Comparison of ENCODE assay signal across 1 cellular context in the genomic region with DNA sequence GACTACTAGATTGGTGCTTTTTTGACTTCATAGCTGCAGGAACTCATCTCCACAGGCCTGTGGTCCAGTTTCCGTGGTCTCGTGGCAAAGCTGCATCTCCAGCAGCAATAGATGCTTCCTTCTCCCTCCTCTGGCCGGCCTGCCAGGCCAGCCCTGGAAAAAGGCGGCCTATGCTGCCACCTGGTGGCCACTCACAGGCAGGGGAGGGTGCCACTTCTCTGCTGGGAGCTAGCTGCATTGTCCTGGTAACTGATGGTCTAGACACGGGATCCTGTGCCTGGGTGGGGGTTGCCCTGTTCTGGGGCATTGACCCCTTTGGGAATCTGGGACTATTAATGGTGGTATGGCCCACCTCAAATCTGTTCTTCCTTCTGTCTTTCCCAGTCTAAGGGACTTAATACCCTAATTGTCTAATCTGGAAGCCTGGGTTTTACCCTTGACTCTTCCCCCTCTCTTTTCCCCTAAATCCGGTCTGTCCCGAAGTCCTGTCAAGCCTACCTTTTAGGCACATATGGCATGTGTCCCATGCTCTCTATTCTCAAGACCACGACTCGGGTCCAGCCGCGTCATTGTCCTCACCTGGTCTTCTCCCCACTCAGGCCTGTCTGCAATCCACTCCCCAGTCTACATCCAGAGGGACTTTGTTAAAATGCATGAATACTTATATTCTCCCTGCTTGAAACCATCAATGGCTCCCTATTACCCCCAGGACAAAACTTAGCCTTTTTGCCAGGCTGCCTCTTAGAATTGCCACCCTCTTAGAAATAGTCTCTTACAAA.
TF ChIP-seq lines count a peak whose summit lies in the region.

No MANE protein-coding gene starts in this region.

TF ChIP-seq in K562, 482 proteins besides CTCF, POLR2A, EP300 and RAD21 (continued from another document and continues in another):
- TF ChIP-seq ZMIZ1 (IDR thresholded peaks at IDR 0.05; ENCODE audit: low read depth in 2 of 2, low read length in 2 of 2) (no peak), HDGF (IDR thresholded peaks at IDR 0.05) (peak; percentile 78; the same call in 1 of the 2 replicates), RBM15 (IDR thresholded peaks at IDR 0.05; ENCODE audit: insufficient read depth, low read length) (no peak), MGA (IDR thresholded peaks at IDR 0.05) (no peak), FOXP1 (CRISPR knock-in tag; IDR thresholded peaks at IDR 0.05) (0 out of 2 replicates have a peak, but pooled peaks have one; percentile 34), ARID1B (IDR thresholded peaks at IDR 0.05) (no peak), EP400 (IDR thresholded peaks at IDR 0.05) (no peak), RB1 (IDR thresholded peaks at IDR 0.05; ENCODE audit: low read depth) (peak; percentile 75; the same call in 1 of the 2 replicates), ZNF124 (CRISPR knock-in tag; IDR thresholded peaks at IDR 0.05) (no peak), ZFP30 (CRISPR knock-in tag; IDR thresholded peaks at IDR 0.05; ENCODE audit: borderline replicate concordance) (no peak), KDM4B (IDR thresholded peaks at IDR 0.05; ENCODE audit: borderline replicate concordance in 2 of 2, low read depth in 1 of 2) (0 out of 4 replicates have a peak, but pooled peaks of 1 of the 2 experiments have one; percentile 37), KLF13 (tag; IDR thresholded peaks at IDR 0.05; ENCODE audit: borderline replicate concordance, low read depth) (no peak), JUND (IDR thresholded peaks at IDR 0.05; ENCODE audit: borderline replicate concordance, low read depth, low read length) (no peak; the same call in 1 of the 2 replicates), JUND (tag; IDR thresholded peaks at IDR 0.05; ENCODE audit: borderline replicate concordance, low read depth, low read length) (no peak; the same call in 2 of the 3 replicates), ETS2 (tag; IDR thresholded peaks at IDR 0.05; ENCODE audit: borderline replicate concordance, poor library complexity, severe bottlenecking) (no peak), SNIP1 (IDR thresholded peaks at IDR 0.05; ENCODE audit: low read depth) (no peak), BHLHE40 (IDR thresholded peaks at IDR 0.05; ENCODE audit: low read length) (0 out of 2 replicates have a peak, but pooled peaks have one; percentile 31), MCM2 (IDR thresholded peaks at IDR 0.05; ENCODE audit: low read depth) (no peak), OTX1 (CRISPR knock-in tag; IDR thresholded peaks at IDR 0.05) (no peak), SREBF2 (CRISPR knock-in tag; IDR thresholded peaks at IDR 0.05) (no peak), MTF1 (CRISPR knock-in tag; IDR thresholded peaks at IDR 0.05; ENCODE audit: borderline replicate concordance) (no peak), ATF7 (IDR thresholded peaks at IDR 0.05) (peak; percentile 27; the same call in 1 of the 2 replicates), E4F1 (CRISPR knock-in tag; IDR thresholded peaks at IDR 0.05; ENCODE audit: borderline replicate concordance) (no peak), KHSRP (IDR thresholded peaks at IDR 0.05) (no peak), ZNF3 (CRISPR knock-in tag; IDR thresholded peaks at IDR 0.05) (no peak), NFXL1 (CRISPR knock-in tag; IDR thresholded peaks at IDR 0.05) (no peak), ZBTB34 (CRISPR knock-in tag; IDR thresholded peaks at IDR 0.05) (no peak), HNRNPUL1 (IDR thresholded peaks at IDR 0.05; ENCODE audit: low read length) (no peak), CC2D1A (IDR thresholded peaks at IDR 0.05) (peak; percentile 80; the same call in 1 of the 2 replicates), SPI1 (IDR thresholded peaks at IDR 0.05; ENCODE audit: borderline replicate concordance, low read depth, low read length) (0 out of 2 replicates have a peak, but pooled peaks have one; percentile 34)
- TF ChIP-seq, protein P1, sequence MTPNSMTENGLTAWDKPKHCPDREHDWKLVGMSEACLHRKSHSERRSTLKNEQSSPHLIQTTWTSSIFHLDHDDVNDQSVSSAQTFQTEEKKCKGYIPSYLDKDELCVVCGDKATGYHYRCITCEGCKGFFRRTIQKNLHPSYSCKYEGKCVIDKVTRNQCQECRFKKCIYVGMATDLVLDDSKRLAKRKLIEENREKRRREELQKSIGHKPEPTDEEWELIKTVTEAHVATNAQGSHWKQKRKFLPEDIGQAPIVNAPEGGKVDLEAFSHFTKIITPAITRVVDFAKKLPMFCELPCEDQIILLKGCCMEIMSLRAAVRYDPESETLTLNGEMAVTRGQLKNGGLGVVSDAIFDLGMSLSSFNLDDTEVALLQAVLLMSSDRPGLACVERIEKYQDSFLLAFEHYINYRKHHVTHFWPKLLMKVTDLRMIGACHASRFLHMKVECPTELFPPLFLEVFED (CRISPR knock-in tag; conservative IDR thresholded peaks at IDR 0.05): no peak
- TF ChIP-seq, protein P2, sequence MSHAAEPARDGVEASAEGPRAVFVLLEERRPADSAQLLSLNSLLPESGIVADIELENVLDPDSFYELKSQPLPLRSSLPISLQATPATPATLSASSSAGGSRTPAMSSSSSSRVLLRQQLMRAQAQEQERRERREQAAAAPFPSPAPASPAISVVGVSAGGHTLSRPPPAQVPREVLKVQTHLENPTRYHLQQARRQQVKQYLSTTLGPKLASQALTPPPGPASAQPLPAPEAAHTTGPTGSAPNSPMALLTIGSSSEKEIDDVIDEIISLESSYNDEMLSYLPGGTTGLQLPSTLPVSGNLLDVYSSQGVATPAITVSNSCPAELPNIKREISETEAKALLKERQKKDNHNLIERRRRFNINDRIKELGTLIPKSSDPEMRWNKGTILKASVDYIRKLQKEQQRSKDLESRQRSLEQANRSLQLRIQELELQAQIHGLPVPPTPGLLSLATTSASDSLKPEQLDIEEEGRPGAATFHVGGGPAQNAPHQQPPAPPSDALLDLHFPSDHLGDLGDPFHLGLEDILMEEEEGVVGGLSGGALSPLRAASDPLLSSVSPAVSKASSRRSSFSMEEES (CRISPR knock-in tag; IDR thresholded peaks at IDR 0.05): no peak
